In the genomic region with DNA sequence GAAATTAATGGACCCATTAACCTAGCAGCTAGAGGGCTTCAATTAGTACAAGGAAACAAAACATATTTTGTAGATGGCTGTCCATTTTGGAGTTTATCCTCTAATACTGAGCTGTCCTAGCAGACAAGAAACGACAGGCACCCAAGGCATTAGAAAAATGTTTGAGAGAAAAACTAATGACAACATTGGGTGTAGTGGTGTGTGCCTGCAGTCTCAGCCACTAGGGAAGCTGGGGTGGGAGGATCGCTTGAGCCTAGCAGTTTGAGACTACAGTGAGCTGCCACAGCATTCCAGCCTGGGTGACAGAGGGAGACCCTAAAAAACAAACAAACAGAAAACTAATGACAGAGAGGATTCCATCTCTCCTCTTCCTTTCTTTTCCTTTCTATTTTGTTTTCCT, we compare ENCODE assay signal across 9 cellular contexts. TPM values are rescaled to one million over a fixed set of nuclear protein-coding genes. Genes with fewer than 3 reads are reported as not detected.
DNase-seq lines count a peak whose midpoint lies in the region; ATAC-seq and TF ChIP-seq lines count a peak whose summit lies in the region.
"Had no signal": no experiment of that assay in that cellular context is flagged by ENCODE, and none has a peak within 500 bp of the region (broad histone marks: within the 10 kb centered on the region; RNA-seq: fewer than 3 reads in every experiment).

No MANE protein-coding gene starts in this region.

- intact Hi-C loops in transverse colon (cut with DNase I; ENCODE audit: low total_unique reads): loop anchor here (10.0 kb wide), 1 partner anchor 54 kb away; no protein-coding TSS in a partner anchor

- WGBS in transverse colon (ENCODE audit: low coverage in 1 of 2), 2 donors: 44% methylated on average over 2 of the region's 2 CpGs; no CpG with 5 or more reads in 1 of the 2 donors

- no peak for TF ChIP-seq EP300 in transverse colon (IDR thresholded peaks at IDR 0.05; ENCODE audit: low read depth)

- DNase-seq in activated T-cell treated with anti-CD3 and anti-CD28 coated beads, Interleukin-2, amount 50 U/mL, for 4 hours: no peak
- DNase-seq in activated T-cell treated with anti-CD3 and anti-CD28 coated beads, Interleukin-2, amount 50 U/mL, for 1 hour: no peak
- DNase-seq in central memory CD8-positive, alpha-beta T cell (ENCODE audit: low spot score in 2 of 2): no peak
- peak; percentile 31 to 50 for DNase-seq in lung microvascular endothelial cell (ENCODE audit: low read depth in 2 of 2)
- DNase-seq in transverse colon: no peak
- DNase-seq in NCI-H2029 treated with DMSO at 0.1 percent for 48 hours (lab: John Stamatoyannopoulos, UW): no peak
- no peak for DNase-seq in stimulated activated CD4-positive, alpha-beta T cell treated with anti-CD3 and anti-CD28 coated beads, Interleukin-2, amount 100 ng/mL, for 48 hours
- DNase-seq in anterior cingulate cortex (lab: John Stamatoyannopoulos, UW): no peak
- DNase-seq: activated CD4-positive, CD25-positive, alpha-beta regulatory T cell treated with anti-CD3 and anti-CD28 coated beads, Interleukin-2, amount 50 U/mL, for 72 hours had no signal

- H3K27ac Mint-ChIP-seq in central memory CD8-positive, alpha-beta T cell (ENCODE audit: low read depth): no peak overlapping the region

- H3K4me3 Mint-ChIP-seq in activated T-cell treated with anti-CD3 and anti-CD28 coated beads, Interleukin-2, amount 50 U/mL, for 4 hours: peak overlapping the region; percentile 58
- H3K4me3 Mint-ChIP-seq in central memory CD8-positive, alpha-beta T cell: peak overlapping the region; percentile 76

- no peaks in the 10 kb centered on the region for H3K9me3 ChIP-seq in transverse colon

- H3K4me3 ChIP-seq in transverse colon: peak overlapping the region in 2 of 4 donors; percentile 64 to 67

- peaks cover 61% of the 10 kb centered on the region for H3K27me3 ChIP-seq in transverse colon

- no peak for TF ChIP-seq POLR2A in transverse colon (IDR thresholded peaks at IDR 0.05)

- no peaks in the 10 kb centered on the region for H3K9me3 Mint-ChIP-seq in activated T-cell treated with anti-CD3 and anti-CD28 coated beads, Interleukin-2, amount 50 U/mL, for 4 hours
- H3K9me3 Mint-ChIP-seq in central memory CD8-positive, alpha-beta T cell: no peaks in the 10 kb centered on the region

- in situ Hi-C loops in transverse colon (cut with MboI; ENCODE audit: low pct_ligation_motif_present in 1 of 4, low pct_unique_long_range_greater_than_20kb in 1 of 4, low sequenced_read_pairs in 3 of 4): no loop called here

- H3K27me3 Mint-ChIP-seq in activated T-cell treated with anti-CD3 and anti-CD28 coated beads, Interleukin-2, amount 50 U/mL, for 4 hours (ENCODE audit: low read depth): peaks cover 65% of the 10 kb centered on the region
- H3K27me3 Mint-ChIP-seq in central memory CD8-positive, alpha-beta T cell: peaks cover 88% of the 10 kb centered on the region

- H3K36me3 ChIP-seq in transverse colon: no peaks in the 10 kb centered on the region

- peak overlapping the region; percentile 84 to 89 (median 87) for H3K27ac ChIP-seq in transverse colon

- no peaks in the 10 kb centered on the region for H3K36me3 Mint-ChIP-seq in activated T-cell treated with anti-CD3 and anti-CD28 coated beads, Interleukin-2, amount 50 U/mL, for 4 hours (ENCODE audit: insufficient read depth)
- no peaks in the 10 kb centered on the region for H3K36me3 Mint-ChIP-seq in central memory CD8-positive, alpha-beta T cell (ENCODE audit: insufficient read depth)

- peaks cover 0 to 28% (median 19%) of the 10 kb centered on the region in 4 donors for H3K4me1 ChIP-seq in transverse colon

- H3K4me1 Mint-ChIP-seq in activated T-cell treated with anti-CD3 and anti-CD28 coated beads, Interleukin-2, amount 50 U/mL, for 4 hours (ENCODE audit: low read depth): peaks cover 18% of the 10 kb centered on the region
- H3K4me1 Mint-ChIP-seq in central memory CD8-positive, alpha-beta T cell: peaks cover 24% of the 10 kb centered on the region

- peak in 1 of 5 experiments; percentile 22 for TF ChIP-seq CTCF in transverse colon (IDR thresholded peaks at IDR 0.05)

- ATAC-seq in activated T-cell treated with anti-CD3 and anti-CD28 coated beads, Interleukin-2, amount 50 U/mL, for 4 hours: no peak
- ATAC-seq in central memory CD8-positive, alpha-beta T cell (replicated peaks; ENCODE audit: extremely low read depth, poor library complexity, severe bottlenecking): no peak

RNA-seq across cellular contexts. Expression of gene A4GALT, which starts 1.5 kb away (rescaled TPM):
- total RNA-seq in activated T-cell treated with anti-CD3 and anti-CD28 coated beads, Interleukin-2, amount 50 U/mL, for 4 hours: not detected
- 32.7 and 43.8 TPM in 2 replicates for total RNA-seq in lung microvascular endothelial cell
- total RNA-seq in transverse colon: 10 to 100 TPM in 2 of 4 donors, 1 to 10 TPM in 2; 6.3 to 31.4 (median 12.7) TPM

Comparison
In these comparisons a context has a peak if more than half of its experiments do, and no peak if none do; other contexts are left out.
1. DNase-seq: peak in lung microvascular endothelial cell (2 of 2); none in activated T-cell treated with anti-CD3 and anti-CD28 coated beads, Interleukin-2, amount 50 U/mL, for 4 hours (single experiment), activated T-cell treated with anti-CD3 and anti-CD28 coated beads, Interleukin-2, amount 50 U/mL, for 1 hour (single experiment), central memory CD8-positive, alpha-beta T cell (0 of 2), transverse colon (single experiment), NCI-H2029 treated with DMSO at 0.1 percent for 48 hours (single experiment), stimulated activated CD4-positive, alpha-beta T cell treated with anti-CD3 and anti-CD28 coated beads, Interleukin-2, amount 100 ng/mL, for 48 hours (0 of 2) and anterior cingulate cortex (0 of 58).
2. RNA of gene A4GALT, which starts 1.5 kb away (total RNA-seq): 32.7 to 43.8 TPM in lung microvascular endothelial cell and 6.3 to 31.4 TPM in transverse colon; not detected in activated T-cell treated with anti-CD3 and anti-CD28 coated beads, Interleukin-2, amount 50 U/mL, for 4 hours; every median in the first group is over 4 times any median in the second.